In the genomic region with DNA sequence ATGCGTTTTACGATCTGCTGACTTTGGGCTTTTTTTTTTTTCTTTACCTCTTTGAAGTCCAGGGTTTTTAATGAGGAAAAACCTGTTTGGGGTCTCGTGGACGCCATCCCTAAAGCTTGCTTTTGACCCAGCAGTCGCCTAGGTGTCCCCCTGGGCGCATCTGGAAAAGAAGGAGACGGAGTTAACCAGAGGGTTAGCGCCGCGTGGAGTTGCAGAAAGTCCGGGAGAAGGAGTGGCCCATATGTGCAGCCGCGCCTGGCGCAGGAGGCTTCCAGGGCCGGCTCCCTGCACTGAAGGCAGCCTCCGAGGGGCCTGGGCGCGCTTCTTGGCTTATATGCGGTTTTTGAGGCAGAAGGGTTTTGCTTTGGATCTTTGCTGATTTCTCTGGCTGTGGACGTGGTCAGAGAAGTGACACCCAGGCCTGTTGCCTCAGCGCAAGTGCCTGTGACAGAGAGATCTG, we compare ENCODE assay signal across 8 cellular contexts. TPM values are rescaled to one million over a fixed set of nuclear protein-coding genes. Genes with fewer than 3 reads are reported as not detected.
DNase-seq lines count a peak whose midpoint lies in the region; ATAC-seq and TF ChIP-seq lines count a peak whose summit lies in the region.

No MANE protein-coding gene starts in this region.

- no peak for DNase-seq in HFFc6
- DNase-seq in activated CD4-positive, alpha-beta memory T cell treated with anti-CD3 and anti-CD28 coated beads, Interleukin-2, amount 10 ng/mL, durations not matched to agents 7 days and 5 days: peak; percentile 32
- no peak for DNase-seq in heart left ventricle
- DNase-seq in retinal pigment epithelial cell (ENCODE audit: low read depth): no peak
- no peak for DNase-seq in iPS-NIHi7 (ENCODE audit: extremely low spot score)
- no peak for DNase-seq in NCI-H187 (lab: John Stamatoyannopoulos, UW)
- no peak for DNase-seq in UCSD-AML1 (lab: John Stamatoyannopoulos, UW; ENCODE audit: unreplicated experiment)

- CTCF ChIA-PET in activated CD4-positive, alpha-beta memory T cell treated with anti-CD3 and anti-CD28 coated beads, Interleukin-2, amount 10 ng/mL, durations not matched to agents 7 days and 5 days (lab: Charles Lee): no interaction called here

- peaks cover 3% of the 10 kb centered on the region for H3K27me3 Mint-ChIP-seq in HFFc6 (ENCODE audit: insufficient read depth)
- H3K27me3 Mint-ChIP-seq in activated CD4-positive, alpha-beta memory T cell treated with anti-CD3 and anti-CD28 coated beads, Interleukin-2, amount 10 ng/mL, durations not matched to agents 7 days and 5 days: peaks cover 3% of the 10 kb centered on the region

- ATAC-seq in heart left ventricle: peak in 2 of 4 donors; percentile 30 to 39

- H3K9me3 ChIP-seq in heart left ventricle: no peaks in the 10 kb centered on the region

- no peaks in the 10 kb centered on the region for H3K9me3 Mint-ChIP-seq in HFFc6
- H3K9me3 Mint-ChIP-seq in activated CD4-positive, alpha-beta memory T cell treated with anti-CD3 and anti-CD28 coated beads, Interleukin-2, amount 10 ng/mL, durations not matched to agents 7 days and 5 days: no peaks in the 10 kb centered on the region

- TF ChIP-seq POLR2A in heart left ventricle (IDR thresholded peaks at IDR 0.05): no peak

- TF ChIP-seq CTCF in C4-2B (conservative IDR thresholded peaks at IDR 0.05) (no peak), HFFc6 (IDR thresholded peaks at IDR 0.05) (no peak), heart left ventricle (IDR thresholded peaks at IDR 0.05) (no peak), retinal pigment epithelial cell (conservative IDR thresholded peaks at IDR 0.05; ENCODE audit: low read depth, low read length) (no peak)

- H3K27ac ChIP-seq in C4-2B: peak overlapping the region; percentile 79
- peak overlapping the region in 8 of 12 donors; percentile 83 to 92 (median 90) for H3K27ac ChIP-seq in heart left ventricle

- peak overlapping the region; percentile 83 to 99 (median 95) for H3K4me3 ChIP-seq in heart left ventricle
- H3K4me3 ChIP-seq in retinal pigment epithelial cell (ENCODE audit: low read length): peak overlapping the region; percentile 67

- intact Hi-C loops in heart left ventricle (cut with DNase I): no loop called here

- POLR2A ChIA-PET in activated CD4-positive, alpha-beta memory T cell treated with anti-CD3 and anti-CD28 coated beads, Interleukin-2, amount 10 ng/mL, durations not matched to agents 7 days and 5 days (lab: Charles Lee): interaction anchor here (2.7 kb wide), 1 partner anchor 24 kb away, joined by 13 read pairs; no protein-coding TSS in a partner anchor

- H3K27me3 ChIP-seq in heart left ventricle: no peaks in the 10 kb centered on the region

- no peaks in the 10 kb centered on the region for H3K36me3 Mint-ChIP-seq in HFFc6 (ENCODE audit: low read depth)
- peaks cover 38% of the 10 kb centered on the region for H3K36me3 Mint-ChIP-seq in activated CD4-positive, alpha-beta memory T cell treated with anti-CD3 and anti-CD28 coated beads, Interleukin-2, amount 10 ng/mL, durations not matched to agents 7 days and 5 days (ENCODE audit: low read depth)

- peak overlapping the region; percentile 91 for H3K27ac Mint-ChIP-seq in HFFc6
- peak overlapping the region; percentile 92 for H3K27ac Mint-ChIP-seq in activated CD4-positive, alpha-beta memory T cell treated with anti-CD3 and anti-CD28 coated beads, Interleukin-2, amount 10 ng/mL, durations not matched to agents 7 days and 5 days

- no peaks in the 10 kb centered on the region for H3K36me3 ChIP-seq in heart left ventricle

- 8 to 11% (median 9%) methylated on average over 21 of the region's 21 CpGs for WGBS in heart left ventricle, 4 donors

- peaks cover 0 to 52% (median 17%) of the 10 kb centered on the region in 12 donors for H3K4me1 ChIP-seq in heart left ventricle

- peaks cover 32% of the 10 kb centered on the region for H3K4me1 Mint-ChIP-seq in HFFc6 (ENCODE audit: low read depth)
- H3K4me1 Mint-ChIP-seq in activated CD4-positive, alpha-beta memory T cell treated with anti-CD3 and anti-CD28 coated beads, Interleukin-2, amount 10 ng/mL, durations not matched to agents 7 days and 5 days: peaks cover 57% of the 10 kb centered on the region

- H3K4me3 Mint-ChIP-seq in HFFc6: peak overlapping the region; percentile 93
- H3K4me3 Mint-ChIP-seq in activated CD4-positive, alpha-beta memory T cell treated with anti-CD3 and anti-CD28 coated beads, Interleukin-2, amount 10 ng/mL, durations not matched to agents 7 days and 5 days: peak overlapping the region; percentile 98

RNA-seq across cellular contexts. Expression of a gene that starts 0.9 kb away (rescaled TPM):
- total RNA-seq in HFFc6 (2021; fragmentation: NEBNext Ultra II Directional; extraction: Animal tissue kit (Norgen Biotek cat#: 25700)): 10 to 100 TPM; 25.8 to 37.8 (median 30.1) TPM
- total RNA-seq in activated CD4-positive, alpha-beta memory T cell treated with anti-CD3 and anti-CD28 coated beads, Interleukin-2, amount 10 ng/mL, durations not matched to agents 7 days and 5 days: 10 to 100 TPM; 20.2 to 20.5 TPM
- total RNA-seq in heart left ventricle: 10 to 100 TPM in 5 of 9 donors, 1 to 10 TPM in 4; 7.1 to 14.3 (median 10.1) TPM
- 10 to 100 TPM in 1 of 2 donors, 1 to 10 TPM in 1; 4.3 to 11.4 TPM for polyA plus RNA-seq in heart left ventricle
